Comparison of ENCODE assay signal across 36 cellular contexts in genomic region chr9:21251162-21251561, GRCh38. TPM values are rescaled to one million over a fixed set of nuclear protein-coding genes. Genes with fewer than 3 reads are reported as not detected.
"Had no signal": no experiment of that assay in that cellular context is flagged by ENCODE, and none has a peak within 500 bp of the region (broad histone marks: within the 10 kb centered on the region; RNA-seq: fewer than 3 reads in every experiment).

No MANE protein-coding gene starts in this region.

- H3K27ac Mint-ChIP-seq: activated CD4-positive, alpha-beta memory T cell treated with anti-CD3 and anti-CD28 coated beads for 36 hours; activated CD4-positive, alpha-beta T cell treated with anti-CD3 and anti-CD28 coated beads, Interleukin-2, amount 10 ng/mL, durations not matched to agents 24 days and 14 days; activated naive CD4-positive, alpha-beta T cell treated with anti-CD3 and anti-CD28 coated beads, Interleukin-2, amount 10 ng/mL, durations not matched to agents 7 days and 5 days; activated T-helper 1 cell treated with anti-CD3 and anti-CD28 coated beads, Interleukin-12 subunit alpha, Interleukin-12 subunit beta, Interleukin-2, Interleukin-4 antibody, amounts not matched to agents 30 ng/mL and 10 ng/mL and 1 ng/mL, durations not matched to agents 14 hours and 24 hours and 36 hours; dendritic cell treated with granulocyte-macrophage colony-stimulating factor and Interleukin-4, amounts not matched to agents 40 ng/mL and 50 ng/mL, for 4 days; natural killer cell treated with Interleukin-12 subunit alpha and Interleukin-12 subunit beta and Interleukin-15 and Interleukin-18, amount 100 ng/mL, for 72 hours; progenitor cell of endocrine pancreas; stimulated activated effector memory CD8-positive, alpha-beta T cell treated with anti-CD3 and anti-CD28 coated beads, Interleukin-12 subunit alpha, Interleukin-12 subunit beta, amount 100 ng/mL, for 72 hours; T-helper 2 cell treated with Interferon-gamma antibody and Interleukin-4, amounts not matched to agents 5 μg/mL and 100 μg/mL, for 36 hours had no signal

- H3K27ac ChIP-seq: breast epithelium, epithelial cell of prostate, esophagus squamous epithelium, heart right ventricle, left lung, lower lobe of right lung, sigmoid colon, stomach, thyroid gland, upper lobe of left lung, vagina had no signal

- H3K9me3 ChIP-seq: breast epithelium, esophagus squamous epithelium, heart right ventricle, left lung, lower lobe of right lung, sigmoid colon, stomach, thyroid gland, upper lobe of left lung, vagina had no signal

- H3K36me3 ChIP-seq: breast epithelium, esophagus squamous epithelium, heart right ventricle, left lung, lower lobe of right lung, sigmoid colon, stomach, thyroid gland, upper lobe of left lung, vagina had no signal

- H3K9me3 Mint-ChIP-seq: activated CD4-positive, alpha-beta memory T cell treated with anti-CD3 and anti-CD28 coated beads for 36 hours; activated CD4-positive, alpha-beta T cell treated with anti-CD3 and anti-CD28 coated beads, Interleukin-2, amount 10 ng/mL, durations not matched to agents 24 days and 14 days; activated naive CD4-positive, alpha-beta T cell treated with anti-CD3 and anti-CD28 coated beads, Interleukin-2, amount 10 ng/mL, durations not matched to agents 7 days and 5 days; activated T-helper 1 cell treated with anti-CD3 and anti-CD28 coated beads, Interleukin-12 subunit alpha, Interleukin-12 subunit beta, Interleukin-2, Interleukin-4 antibody, amounts not matched to agents 30 ng/mL and 10 ng/mL and 1 ng/mL, durations not matched to agents 14 hours and 24 hours and 36 hours; dendritic cell treated with granulocyte-macrophage colony-stimulating factor and Interleukin-4, amounts not matched to agents 40 ng/mL and 50 ng/mL, for 4 days; natural killer cell treated with Interleukin-12 subunit alpha and Interleukin-12 subunit beta and Interleukin-15 and Interleukin-18, amount 100 ng/mL, for 72 hours; stimulated activated effector memory CD8-positive, alpha-beta T cell treated with anti-CD3 and anti-CD28 coated beads, Interleukin-12 subunit alpha, Interleukin-12 subunit beta, amount 100 ng/mL, for 72 hours; T-helper 2 cell treated with Interferon-gamma antibody and Interleukin-4, amounts not matched to agents 5 μg/mL and 100 μg/mL, for 36 hours had no signal

- H3K4me3 Mint-ChIP-seq: activated CD4-positive, alpha-beta memory T cell treated with anti-CD3 and anti-CD28 coated beads for 36 hours; activated CD4-positive, alpha-beta T cell treated with anti-CD3 and anti-CD28 coated beads, Interleukin-2, amount 10 ng/mL, durations not matched to agents 24 days and 14 days; activated naive CD4-positive, alpha-beta T cell treated with anti-CD3 and anti-CD28 coated beads, Interleukin-2, amount 10 ng/mL, durations not matched to agents 7 days and 5 days; activated T-helper 1 cell treated with anti-CD3 and anti-CD28 coated beads, Interleukin-12 subunit alpha, Interleukin-12 subunit beta, Interleukin-2, Interleukin-4 antibody, amounts not matched to agents 30 ng/mL and 10 ng/mL and 1 ng/mL, durations not matched to agents 14 hours and 24 hours and 36 hours; dendritic cell treated with granulocyte-macrophage colony-stimulating factor and Interleukin-4, amounts not matched to agents 40 ng/mL and 50 ng/mL, for 4 days; natural killer cell treated with Interleukin-12 subunit alpha and Interleukin-12 subunit beta and Interleukin-15 and Interleukin-18, amount 100 ng/mL, for 72 hours; stimulated activated effector memory CD8-positive, alpha-beta T cell treated with anti-CD3 and anti-CD28 coated beads, Interleukin-12 subunit alpha, Interleukin-12 subunit beta, amount 100 ng/mL, for 72 hours; T-helper 2 cell treated with Interferon-gamma antibody and Interleukin-4, amounts not matched to agents 5 μg/mL and 100 μg/mL, for 36 hours had no signal

- H3K4me1 ChIP-seq: breast epithelium, lower lobe of right lung, sigmoid colon, thyroid gland, vagina had no signal

- DNase-seq: activated CD4-positive, alpha-beta memory T cell treated with anti-CD3 and anti-CD28 coated beads for 36 hours; activated CD4-positive, alpha-beta T cell treated with anti-CD3 and anti-CD28 coated beads, Interleukin-2, amount 10 ng/mL, durations not matched to agents 24 days and 14 days; activated CD4-positive, CD25-positive, alpha-beta regulatory T cell treated with anti-CD3 and anti-CD28 coated beads, Interleukin-2, amount 50 U/mL, for 72 hours; activated CD8-positive, alpha-beta memory T cell treated with anti-CD3 and anti-CD28 coated beads, Interleukin-2, amount 50 U/mL, for 4 hours; activated gamma-delta T cell; activated naive CD4-positive, alpha-beta T cell treated with anti-CD3 and anti-CD28 coated beads, Interleukin-2, amount 10 ng/mL, durations not matched to agents 7 days and 5 days; activated T-cell treated with anti-CD3 and anti-CD28 coated beads, Interleukin-2, amount 50 U/mL, for 1 hour; amygdala; central memory CD4-positive, alpha-beta T cell; esophagus squamous epithelium; foreskin melanocyte; heart right ventricle; kidney glomerular epithelial cell; left lung; lower lobe of right lung; mesenchymal stem cell; sigmoid colon; small intestine; stimulated activated CD4-positive, alpha-beta T cell treated with anti-CD3 and anti-CD28 coated beads, Interleukin-4, amount 100 ng/mL, for 24 hours; stomach; thyroid gland; upper lobe of left lung had no signal

- H3K36me3 Mint-ChIP-seq: activated CD4-positive, alpha-beta memory T cell treated with anti-CD3 and anti-CD28 coated beads for 36 hours; activated naive CD4-positive, alpha-beta T cell treated with anti-CD3 and anti-CD28 coated beads, Interleukin-2, amount 10 ng/mL, durations not matched to agents 7 days and 5 days; natural killer cell treated with Interleukin-12 subunit alpha and Interleukin-12 subunit beta and Interleukin-15 and Interleukin-18, amount 100 ng/mL, for 72 hours; stimulated activated effector memory CD8-positive, alpha-beta T cell treated with anti-CD3 and anti-CD28 coated beads, Interleukin-12 subunit alpha, Interleukin-12 subunit beta, amount 100 ng/mL, for 72 hours had no signal

- H3K27me3 ChIP-seq: breast epithelium, sigmoid colon, stomach, thyroid gland, upper lobe of left lung, vagina had no signal

- H3K4me3 ChIP-seq: breast epithelium, esophagus squamous epithelium, heart right ventricle, left lung, lower lobe of right lung, sigmoid colon, stomach, thyroid gland, upper lobe of left lung, vagina had no signal

- ATAC-seq: heart right ventricle; left lung; lower lobe of right lung; natural killer cell treated with Interleukin-12 subunit alpha and Interleukin-12 subunit beta and Interleukin-15 and Interleukin-18, amount 100 ng/mL, for 72 hours; stimulated activated effector memory CD8-positive, alpha-beta T cell treated with anti-CD3 and anti-CD28 coated beads, Interleukin-12 subunit alpha, Interleukin-12 subunit beta, amount 100 ng/mL, for 72 hours had no signal

RNA-seq across cellular contexts. Expression of gene IFNA14, which starts 11.4 kb away (rescaled TPM):
- total RNA-seq: activated CD4-positive, alpha-beta memory T cell treated with anti-CD3 and anti-CD28 coated beads for 36 hours; activated CD4-positive, alpha-beta T cell treated with anti-CD3 and anti-CD28 coated beads, Interleukin-2, amount 10 ng/mL, durations not matched to agents 24 days and 14 days; activated CD8-positive, alpha-beta memory T cell treated with anti-CD3 and anti-CD28 coated beads for 36 hours; activated T-helper 1 cell treated with anti-CD3 and anti-CD28 coated beads, Interleukin-12 subunit alpha, Interleukin-12 subunit beta, Interleukin-2, Interleukin-4 antibody, amounts not matched to agents 30 ng/mL and 10 ng/mL and 1 ng/mL, durations not matched to agents 14 hours and 24 hours and 36 hours; breast epithelium; esophagus squamous epithelium; glomerular endothelial cell; heart right ventricle; left lung; lower lobe of right lung; mononuclear cell; natural killer cell treated with Interleukin-12 subunit alpha and Interleukin-12 subunit beta and Interleukin-15 and Interleukin-18, amount 100 ng/mL, for 72 hours; osteoblast; progenitor cell of endocrine pancreas; renal cortical epithelial cell; sigmoid colon; stomach; thyroid gland; upper lobe of left lung; vagina had no signal
- polyA plus RNA-seq: heart right ventricle, sigmoid colon, small intestine, stomach had no signal

RNA-seq across cellular contexts. Expression of gene IFNA17, which starts 23.1 kb away (rescaled TPM):
- total RNA-seq: activated CD4-positive, alpha-beta memory T cell treated with anti-CD3 and anti-CD28 coated beads for 36 hours; activated CD4-positive, alpha-beta T cell treated with anti-CD3 and anti-CD28 coated beads, Interleukin-2, amount 10 ng/mL, durations not matched to agents 24 days and 14 days; activated CD8-positive, alpha-beta memory T cell treated with anti-CD3 and anti-CD28 coated beads for 36 hours; activated T-helper 1 cell treated with anti-CD3 and anti-CD28 coated beads, Interleukin-12 subunit alpha, Interleukin-12 subunit beta, Interleukin-2, Interleukin-4 antibody, amounts not matched to agents 30 ng/mL and 10 ng/mL and 1 ng/mL, durations not matched to agents 14 hours and 24 hours and 36 hours; breast epithelium; esophagus squamous epithelium; glomerular endothelial cell; heart right ventricle; left lung; lower lobe of right lung; mononuclear cell; natural killer cell treated with Interleukin-12 subunit alpha and Interleukin-12 subunit beta and Interleukin-15 and Interleukin-18, amount 100 ng/mL, for 72 hours; osteoblast; progenitor cell of endocrine pancreas; renal cortical epithelial cell; sigmoid colon; stomach; thyroid gland; upper lobe of left lung; vagina had no signal
- polyA plus RNA-seq: heart right ventricle, sigmoid colon, small intestine, stomach had no signal

RNA-seq across cellular contexts. Expression of gene IFNA16, which starts 34.1 kb away (rescaled TPM):
- total RNA-seq: activated CD4-positive, alpha-beta memory T cell treated with anti-CD3 and anti-CD28 coated beads for 36 hours; activated CD4-positive, alpha-beta T cell treated with anti-CD3 and anti-CD28 coated beads, Interleukin-2, amount 10 ng/mL, durations not matched to agents 24 days and 14 days; activated CD8-positive, alpha-beta memory T cell treated with anti-CD3 and anti-CD28 coated beads for 36 hours; activated T-helper 1 cell treated with anti-CD3 and anti-CD28 coated beads, Interleukin-12 subunit alpha, Interleukin-12 subunit beta, Interleukin-2, Interleukin-4 antibody, amounts not matched to agents 30 ng/mL and 10 ng/mL and 1 ng/mL, durations not matched to agents 14 hours and 24 hours and 36 hours; breast epithelium; esophagus squamous epithelium; glomerular endothelial cell; heart right ventricle; left lung; lower lobe of right lung; mononuclear cell; natural killer cell treated with Interleukin-12 subunit alpha and Interleukin-12 subunit beta and Interleukin-15 and Interleukin-18, amount 100 ng/mL, for 72 hours; osteoblast; progenitor cell of endocrine pancreas; renal cortical epithelial cell; sigmoid colon; stomach; thyroid gland; upper lobe of left lung; vagina had no signal
- polyA plus RNA-seq: heart right ventricle, sigmoid colon, small intestine, stomach had no signal

RNA-seq across cellular contexts. Expression of gene IFNA10, which starts 44.2 kb away (rescaled TPM):
- total RNA-seq: activated CD4-positive, alpha-beta memory T cell treated with anti-CD3 and anti-CD28 coated beads for 36 hours; activated CD4-positive, alpha-beta T cell treated with anti-CD3 and anti-CD28 coated beads, Interleukin-2, amount 10 ng/mL, durations not matched to agents 24 days and 14 days; activated CD8-positive, alpha-beta memory T cell treated with anti-CD3 and anti-CD28 coated beads for 36 hours; activated T-helper 1 cell treated with anti-CD3 and anti-CD28 coated beads, Interleukin-12 subunit alpha, Interleukin-12 subunit beta, Interleukin-2, Interleukin-4 antibody, amounts not matched to agents 30 ng/mL and 10 ng/mL and 1 ng/mL, durations not matched to agents 14 hours and 24 hours and 36 hours; breast epithelium; esophagus squamous epithelium; glomerular endothelial cell; heart right ventricle; left lung; lower lobe of right lung; mononuclear cell; natural killer cell treated with Interleukin-12 subunit alpha and Interleukin-12 subunit beta and Interleukin-15 and Interleukin-18, amount 100 ng/mL, for 72 hours; osteoblast; progenitor cell of endocrine pancreas; renal cortical epithelial cell; sigmoid colon; stomach; thyroid gland; upper lobe of left lung; vagina had no signal
- polyA plus RNA-seq: heart right ventricle, sigmoid colon, small intestine, stomach had no signal

RNA-seq across cellular contexts. Expression of gene IFNA7, which starts 49.2 kb away (rescaled TPM):
- total RNA-seq: activated CD4-positive, alpha-beta memory T cell treated with anti-CD3 and anti-CD28 coated beads for 36 hours; activated CD4-positive, alpha-beta T cell treated with anti-CD3 and anti-CD28 coated beads, Interleukin-2, amount 10 ng/mL, durations not matched to agents 24 days and 14 days; activated CD8-positive, alpha-beta memory T cell treated with anti-CD3 and anti-CD28 coated beads for 36 hours; activated T-helper 1 cell treated with anti-CD3 and anti-CD28 coated beads, Interleukin-12 subunit alpha, Interleukin-12 subunit beta, Interleukin-2, Interleukin-4 antibody, amounts not matched to agents 30 ng/mL and 10 ng/mL and 1 ng/mL, durations not matched to agents 14 hours and 24 hours and 36 hours; breast epithelium; esophagus squamous epithelium; glomerular endothelial cell; heart right ventricle; left lung; lower lobe of right lung; mononuclear cell; natural killer cell treated with Interleukin-12 subunit alpha and Interleukin-12 subunit beta and Interleukin-15 and Interleukin-18, amount 100 ng/mL, for 72 hours; osteoblast; progenitor cell of endocrine pancreas; renal cortical epithelial cell; sigmoid colon; stomach; thyroid gland; upper lobe of left lung; vagina had no signal
- polyA plus RNA-seq: heart right ventricle, sigmoid colon, small intestine, stomach had no signal
